In the genomic region with DNA sequence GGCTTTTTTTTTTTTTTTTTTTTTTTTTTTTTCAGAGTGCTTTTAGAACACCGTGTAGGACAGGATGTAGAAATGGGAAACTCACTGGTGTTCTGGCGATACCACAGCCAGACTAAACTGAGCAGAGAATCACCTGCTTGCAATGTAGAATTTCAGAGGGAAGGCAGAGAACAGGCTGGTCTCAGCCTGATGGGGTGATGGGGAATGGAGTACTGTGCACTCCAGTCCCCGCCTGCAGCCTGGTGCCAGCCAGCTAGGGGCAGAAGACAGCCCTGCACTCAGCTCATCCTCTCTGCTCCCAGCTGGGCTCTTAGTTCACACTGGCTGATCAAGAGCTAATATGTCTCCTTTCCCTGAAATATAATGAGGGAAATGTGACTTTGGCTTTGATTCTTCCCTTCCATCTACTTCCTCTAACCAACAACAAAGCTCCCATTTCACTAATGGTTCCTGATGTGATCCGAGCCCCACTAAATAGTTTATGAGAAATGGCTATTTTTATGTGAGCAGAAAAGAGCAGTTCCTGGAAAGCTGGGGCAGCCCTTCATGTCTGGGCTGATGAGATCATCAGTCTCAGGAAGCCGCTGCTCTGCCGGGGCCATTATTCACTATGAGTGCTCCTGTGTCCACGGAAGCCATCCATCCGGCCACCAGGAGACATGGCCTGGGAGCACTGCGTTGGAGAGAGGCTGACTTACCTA, we compare ENCODE assay signal across 11 cellular contexts.
DNase-seq lines count a peak whose midpoint lies in the region; ATAC-seq and TF ChIP-seq lines count a peak whose summit lies in the region.
"Had no signal": no experiment of that assay in that cellular context is flagged by ENCODE, and none has a peak within 500 bp of the region (broad histone marks: within the 10 kb centered on the region; RNA-seq: fewer than 3 reads in every experiment).

No MANE protein-coding gene starts in this region.

- intact Hi-C loops in cardiac septum (cut with DNase I), result loop anchor here (5.0 kb wide), 2 partner anchors 58 to 207 kb away; partner anchors contain the start of gene GADD45G

- H3K36me3 ChIP-seq in right atrium auricular region, result no peaks in the 10 kb centered on the region
- H3K36me3 ChIP-seq: tibial artery had no signal

- no peaks in the 10 kb centered on the region for H3K9me3 ChIP-seq in right atrium auricular region
- H3K9me3 ChIP-seq: tibial artery had no signal

- H3K4me1 ChIP-seq in right atrium auricular region, result peaks cover 0 to 37% of the 10 kb centered on the region in 2 donors

- no peak for TF ChIP-seq CTCF in right atrium auricular region (IDR thresholded peaks at IDR 0.05)

- H3K27me3 ChIP-seq in right atrium auricular region, result no peaks in the 10 kb centered on the region

- no peak overlapping the region for H3K27ac ChIP-seq in right atrium auricular region
- H3K27ac ChIP-seq: tibial artery had no signal

- H3K4me3 ChIP-seq in right atrium auricular region, result no peak overlapping the region
- H3K4me3 ChIP-seq: tibial artery had no signal

- ATAC-seq in GM18519 (IDR thresholded peaks at IDR 0.05; ENCODE audit: low FRiP score, unreplicated experiment) (no peak), HG03565 (IDR thresholded peaks at IDR 0.05; ENCODE audit: unreplicated experiment) (no peak), HG03469 (IDR thresholded peaks at IDR 0.05; ENCODE audit: unreplicated experiment) (no peak)
- ATAC-seq: CD8-positive, alpha-beta T cell had no signal

- DNase-seq in right atrium auricular region (ENCODE audit: low spot score) (peak; percentile 58), cardiac septum (ENCODE audit: low spot score) (no peak), RKO (ENCODE audit: low spot score) (peak; percentile 44), hepatic stellate cell (ENCODE audit: low spot score) (peak; percentile 14)
- no peak for DNase-seq in stimulated activated CD4-positive, alpha-beta T cell treated with anti-CD3 and anti-CD28 coated beads, Interleukin-2, amount 100 ng/mL, for 24 hours
- DNase-seq: SIG-M5, tibial artery had no signal

Comparison
In these comparisons a context has a peak if more than half of its experiments do, and no peak if none do; other contexts are left out.
1. DNase-seq: peak in right atrium auricular region (single experiment), RKO (single experiment) and hepatic stellate cell (single experiment); none in cardiac septum (single experiment) and stimulated activated CD4-positive, alpha-beta T cell treated with anti-CD3 and anti-CD28 coated beads, Interleukin-2, amount 100 ng/mL, for 24 hours (0 of 2).